In genomic region chr14:56197150-56197549, GRCh38 we compare ENCODE assay signal across 13 cellular contexts.
DNase-seq lines count a peak whose midpoint lies in the region; ATAC-seq and TF ChIP-seq lines count a peak whose summit lies in the region.
"Had no signal": no experiment of that assay in that cellular context is flagged by ENCODE, and none has a peak within 500 bp of the region (broad histone marks: within the 10 kb centered on the region; RNA-seq: fewer than 3 reads in every experiment).

No MANE protein-coding gene starts in this region.

- ATAC-seq in GM19395 (IDR thresholded peaks at IDR 0.05; ENCODE audit: unreplicated experiment) (no peak), Right ventricle myocardium inferior (no peak), GM21717 (IDR thresholded peaks at IDR 0.05; ENCODE audit: unreplicated experiment) (no peak)
- ATAC-seq: CD8-positive, alpha-beta T cell; GM23338 had no signal

- H3K36me3 ChIP-seq in BLaER1: peaks cover 31% of the 10 kb centered on the region
- no peaks in the 10 kb centered on the region for H3K36me3 ChIP-seq in KMS-11 (ENCODE audit: insufficient read depth)
- no peaks in the 10 kb centered on the region for H3K36me3 ChIP-seq in esophagus muscularis mucosa
- H3K36me3 ChIP-seq in smooth muscle cell (ENCODE audit: low read depth): no peaks in the 10 kb centered on the region
- H3K36me3 ChIP-seq in ovary: no peaks in the 10 kb centered on the region

- H3K9me3 ChIP-seq in BLaER1: peaks cover 25% of the 10 kb centered on the region
- no peaks in the 10 kb centered on the region for H3K9me3 ChIP-seq in esophagus muscularis mucosa
- no peaks in the 10 kb centered on the region for H3K9me3 ChIP-seq in smooth muscle cell (replicated peaks; ENCODE audit: low read depth)
- no peaks in the 10 kb centered on the region for H3K9me3 ChIP-seq in ovary
- H3K9me3 ChIP-seq: Caco-2 had no signal

- no peaks in the 10 kb centered on the region for H3K27me3 ChIP-seq in BLaER1
- no peaks in the 10 kb centered on the region for H3K27me3 ChIP-seq in KMS-11 (ENCODE audit: insufficient read depth, low read depth)
- no peaks in the 10 kb centered on the region for H3K27me3 ChIP-seq in esophagus muscularis mucosa
- no peaks in the 10 kb centered on the region for H3K27me3 ChIP-seq in smooth muscle cell (ENCODE audit: low read depth)
- no peaks in the 10 kb centered on the region for H3K27me3 ChIP-seq in ovary

- 100% methylated on average over 1 of the region's 1 CpG for WGBS in esophagus muscularis mucosa
- WGBS in smooth muscle cell (ENCODE audit: low lambda C conversion rate): 100% methylated on average over 1 of the region's 1 CpG
- WGBS in ovary, 3 donors: 95 to 100% (median 100%) methylated on average over 1 of the region's 1 CpG

- no peak for TF ChIP-seq CTCF in KMS-11 (conservative IDR thresholded peaks at IDR 0.05; ENCODE audit: low read depth, low read length)
- TF ChIP-seq CTCF in esophagus muscularis mucosa (IDR thresholded peaks at IDR 0.05): no peak
- TF ChIP-seq CTCF in smooth muscle cell (IDR thresholded peaks at IDR 0.05; ENCODE audit: borderline replicate concordance, insufficient read depth, poor library complexity, severe bottlenecking): no peak
- no peak for TF ChIP-seq CTCF in ovary (IDR thresholded peaks at IDR 0.05)

- H2AFZ ChIP-seq in KMS-11 (ENCODE audit: low read depth) (no peak overlapping the region), smooth muscle cell (ENCODE audit: low read depth) (no peak overlapping the region)
- H2AFZ ChIP-seq: GM23338 had no signal

- H3K4me2 ChIP-seq in BLaER1: peak overlapping the region; percentile 91
- H3K4me2 ChIP-seq in KMS-11: peak overlapping the region; percentile 90
- H3K4me2 ChIP-seq in smooth muscle cell: no peak overlapping the region
- H3K4me2 ChIP-seq: GM23338 had no signal

- H3K4me1 ChIP-seq in BLaER1 (peaks cover 82% of the 10 kb centered on the region), KMS-11 (ENCODE audit: low read depth, poor library complexity, severe bottlenecking) (peaks cover 76% of the 10 kb centered on the region), esophagus muscularis mucosa (peaks cover 16 to 50% (median 40%) of the 10 kb centered on the region in 4 donors), smooth muscle cell (ENCODE audit: low read depth) (peaks cover 33% of the 10 kb centered on the region), ovary (ENCODE audit: insufficient read depth) (peaks cover 27% of the 10 kb centered on the region)
- H3K4me1 ChIP-seq: Caco-2 had no signal

- intact Hi-C loops in esophagus muscularis mucosa (cut with DNase I) (no loop called here), Right ventricle myocardium inferior (cut with DNase I) (no loop called here), ovary (cut with DNase I) (no loop called here)

- TF ChIP-seq EP300 in esophagus muscularis mucosa (IDR thresholded peaks at IDR 0.05) (no peak), ovary (IDR thresholded peaks at IDR 0.05) (no peak)

- peaks cover 22% of the 10 kb centered on the region for H3F3A ChIP-seq in smooth muscle cell (ENCODE audit: low read depth)

- DNase-seq in esophagus muscularis mucosa (ENCODE audit: extremely low spot score) (peak; percentile 57), smooth muscle cell (lab: John Stamatoyannopoulos, UW; ENCODE audit: unreplicated experiment) (no peak), Right ventricle myocardium inferior (ENCODE audit: missing footprints) (no peak), ovary (no peak)
- DNase-seq: Caco-2; CD8-positive, alpha-beta T cell; GF-D8; H7 had no signal

- no peaks in the 10 kb centered on the region for H3K79me2 ChIP-seq in KMS-11 (ENCODE audit: insufficient read depth, low read depth)
- H3K79me2 ChIP-seq in smooth muscle cell (ENCODE audit: low read depth): peaks cover 7% of the 10 kb centered on the region

- H3K27ac ChIP-seq in BLaER1 (peak overlapping the region; percentile 86), KMS-11 (peak overlapping the region; percentile 98), esophagus muscularis mucosa (replicated peaks in 1 of 4) (no peak overlapping the region), smooth muscle cell (ENCODE audit: low read depth) (peak overlapping the region; percentile 87), ovary (peak overlapping the region in 1 of 2 donors; percentile 55)

- H3K4me3 ChIP-seq in BLaER1 (no peak overlapping the region), KMS-11 (IDR thresholded peaks at IDR 0.05; ENCODE audit: insufficient read depth, low read depth, low read length) (no peak overlapping the region), esophagus muscularis mucosa (no peak overlapping the region), smooth muscle cell (no peak overlapping the region), ovary (no peak overlapping the region)
- H3K4me3 ChIP-seq: GM23338 had no signal

- H3K9ac ChIP-seq in BLaER1 (no peak overlapping the region), KMS-11 (0 out of 2 replicates have a peak overlapping the region, but pooled peaks have one; percentile 74), smooth muscle cell (ENCODE audit: low read depth) (no peak overlapping the region)

- H4K20me1 ChIP-seq in BLaER1 (no peaks in the 10 kb centered on the region), KMS-11 (ENCODE audit: insufficient read depth) (no peaks in the 10 kb centered on the region), smooth muscle cell (ENCODE audit: low read depth) (no peaks in the 10 kb centered on the region)

- no peak for TF ChIP-seq POLR2A in esophagus muscularis mucosa (IDR thresholded peaks at IDR 0.05; ENCODE audit: low read depth)
- TF ChIP-seq POLR2A in ovary (IDR thresholded peaks at IDR 0.05): no peak

Comparison
In these comparisons a context has a peak if more than half of its experiments do, and no peak if none do; other contexts are left out.
1. H3K27ac ChIP-seq: peak in BLaER1 (single experiment), KMS-11 (single experiment) and smooth muscle cell (single experiment); none in esophagus muscularis mucosa (0 of 4).